8 cellular contexts compared by ENCODE assay signal in genomic region chr3:111715911-111716523, GRCh38. TPM values are rescaled to one million over a fixed set of nuclear protein-coding genes. Genes with fewer than 3 reads are reported as not detected.
DNase-seq lines count a peak whose midpoint lies in the region; ATAC-seq and TF ChIP-seq lines count a peak whose summit lies in the region.

No MANE protein-coding gene starts in this region.

- no peak overlapping the region for H4K5ac ChIP-seq in H9 (ENCODE audit: insufficient read length, low read depth, low read length)

- H2BK15ac ChIP-seq in H9 (ENCODE audit: low read depth, low read length): no peak overlapping the region

- no peak overlapping the region for H3K4me3 Mint-ChIP-seq in H9
- no peak overlapping the region for H3K4me3 Mint-ChIP-seq in chondrocyte (ENCODE audit: unreplicated experiment)

- peak; percentile 79 for ATAC-seq in SK-N-SH treated with all-trans-retinoic acid at 6 μM for 48 hours
- ATAC-seq in GM19452 (IDR thresholded peaks at IDR 0.05; ENCODE audit: unreplicated experiment): no peak
- ATAC-seq in HG03097 (IDR thresholded peaks at IDR 0.05; ENCODE audit: low FRiP score, unreplicated experiment): no peak
- no peak for ATAC-seq in HG03139 (IDR thresholded peaks at IDR 0.05; ENCODE audit: unreplicated experiment)

- WGBS in H9 (ENCODE audit: extremely low coverage, insufficient read length, low lambda C conversion rate): no CpG with 5 or more reads among the region's 7 CpGs

- H3K9ac ChIP-seq in H9 (ENCODE audit: extremely low read depth, insufficient read length, low read length): no peak overlapping the region

- TF ChIP-seq CTCF in H9 (conservative IDR thresholded peaks at IDR 0.05): peak; percentile 46
- peak; percentile 81 for TF ChIP-seq CTCF in chondrocyte (IDR thresholded peaks at IDR 0.05)

- DNase-seq in DMS114 treated with DMSO at 0.1 percent for 48 hours (lab: John Stamatoyannopoulos, UW; ENCODE audit: unreplicated experiment) (peak; percentile 6), H9 (no peak), chondrocyte (ENCODE audit: low spot score) (no peak), myocyte (ENCODE audit: low read depth) (peak; percentile 36)

- no peak overlapping the region for H3K27ac Mint-ChIP-seq in H9
- peak overlapping the region; percentile 62 for H3K27ac Mint-ChIP-seq in chondrocyte (ENCODE audit: unreplicated experiment)

- no peaks in the 10 kb centered on the region for H3K23me2 ChIP-seq in H9 (ENCODE audit: insufficient read length, low read depth, low read length, poor library complexity, severe bottlenecking)

- H3K27me3 Mint-ChIP-seq in H9 (ENCODE audit: low read depth) (no peaks in the 10 kb centered on the region), chondrocyte (ENCODE audit: low read depth) (no peaks in the 10 kb centered on the region)

- 0 out of 2 replicates have a peak, but pooled peaks cover 2% of the 10 kb centered on the region for H3K4me1 ChIP-seq in H9 (ENCODE audit: insufficient read depth, low read length)

- H4K91ac ChIP-seq in H9 (ENCODE audit: insufficient read length, low read depth, low read length): no peak overlapping the region

- H3K56ac ChIP-seq in H9 (ENCODE audit: insufficient read length, low read depth, low read length): no peak overlapping the region

- no peak overlapping the region for H3K4ac ChIP-seq in H9 (ENCODE audit: low read depth, low read length)

- no peak overlapping the region for H3K4me2 ChIP-seq in H9 (ENCODE audit: insufficient read depth, insufficient read length, low read length)

- H4K8ac ChIP-seq in H9 (replicated peaks; ENCODE audit: insufficient read length, low read depth, low read length): no peak overlapping the region

- no peak overlapping the region for H2BK120ac ChIP-seq in H9 (ENCODE audit: low read depth, low read length, poor library complexity, severe bottlenecking)

- H3K18ac ChIP-seq in H9 (ENCODE audit: insufficient read length, low read depth, low read length): no peak overlapping the region

- no peak overlapping the region for H3K14ac ChIP-seq in H9 (ENCODE audit: insufficient read depth, low read length)

- no peaks in the 10 kb centered on the region for H3K9me3 ChIP-seq in H9 (ENCODE audit: control insufficient read depth, low read depth, low read length)

- no peak overlapping the region for H3T11ph ChIP-seq in H9 (ENCODE audit: low read length)

- no peaks in the 10 kb centered on the region for H3K9me3 Mint-ChIP-seq in H9
- H3K9me3 Mint-ChIP-seq in chondrocyte (ENCODE audit: low read depth): no peaks in the 10 kb centered on the region

- no peak overlapping the region for H2AK5ac ChIP-seq in H9 (ENCODE audit: insufficient read length, low read length)

- H2AFZ ChIP-seq in H9 (ENCODE audit: low read length): no peak overlapping the region

- no peaks in the 10 kb centered on the region for H4K20me1 ChIP-seq in H9 (ENCODE audit: control insufficient read depth, insufficient read depth, insufficient read length)

- no peak overlapping the region for H2BK12ac ChIP-seq in H9 (ENCODE audit: insufficient read length, low read depth, low read length)

- no peaks in the 10 kb centered on the region for H3K79me2 ChIP-seq in H9 (ENCODE audit: insufficient read depth, low read length)

- no peak overlapping the region for H3K23ac ChIP-seq in H9 (ENCODE audit: insufficient read length, low read depth, low read length)

- H2BK5ac ChIP-seq in H9 (ENCODE audit: insufficient read length, low read length): no peak overlapping the region

- H3K4me1 Mint-ChIP-seq in H9 (peaks cover 3 to 6% of the 10 kb centered on the region in 2 experiments), chondrocyte (ENCODE audit: low read depth) (peaks cover 29% of the 10 kb centered on the region)

- no peak overlapping the region for H3K27ac ChIP-seq in H9 (ENCODE audit: insufficient read length, low read depth, low read length)

- no peaks in the 10 kb centered on the region for H3K79me1 ChIP-seq in H9 (ENCODE audit: insufficient read depth, low read depth, low read length, poor library complexity, severe bottlenecking)

- H2BK20ac ChIP-seq in H9 (ENCODE audit: low read depth, low read length, poor library complexity, severe bottlenecking): no peak overlapping the region

- no peaks in the 10 kb centered on the region for H3K36me3 Mint-ChIP-seq in H9 (ENCODE audit: insufficient read depth in 1 of 3, low read depth in 3 of 3)
- no peaks in the 10 kb centered on the region for H3K36me3 Mint-ChIP-seq in chondrocyte (ENCODE audit: low read depth)

- no peaks in the 10 kb centered on the region for H3K27me3 ChIP-seq in H9 (ENCODE audit: insufficient read depth, low read length)

TF ChIP-seq in SK-N-SH treated with all-trans-retinoic acid at 6 μM for 48 hours, 23 proteins besides CTCF, POLR2A, EP300 and RAD21:
- no peak for TF ChIP-seq ZNF565 (CRISPR knock-in tag; conservative IDR thresholded peaks at IDR 0.05; ENCODE audit: low read depth)
- TF ChIP-seq CSRNP3 (CRISPR knock-in tag; IDR thresholded peaks at IDR 0.05): no peak
- TF ChIP-seq ZFP3 (CRISPR knock-in tag; IDR thresholded peaks at IDR 0.05): no peak
- TF ChIP-seq BACH2 (CRISPR knock-in tag; IDR thresholded peaks at IDR 0.05; ENCODE audit: borderline replicate concordance): no peak
- no peak for TF ChIP-seq TCF4 (CRISPR knock-in tag; IDR thresholded peaks at IDR 0.05; ENCODE audit: borderline replicate concordance)

RNA-seq across cellular contexts. Expression of gene PLCXD2, which starts 41.5 kb away (rescaled TPM):
- 1.5 and 1.7 TPM in 2 replicates for total RNA-seq in H9 (2021)
- total RNA-seq in chondrocyte: 1.0 to 1.9 TPM (median 1.0 TPM) in 3 replicates
- total RNA-seq in myocyte: 1.3 TPM in 2 replicates
- 0.74 TPM for polyA plus RNA-seq in myocyte (2012)

Comparison
In these comparisons a context has a peak if more than half of its experiments do, and no peak if none do; other contexts are left out.
1. DNase-seq: peak in DMS114 treated with DMSO at 0.1 percent for 48 hours (single experiment) and myocyte (single experiment); none in H9 (single experiment) and chondrocyte (single experiment).